Comparison of ENCODE assay signal across 17 cellular contexts in genomic region chr11:67167086-67167485, GRCh38. TPM values are rescaled to one million over a fixed set of nuclear protein-coding genes. Genes with fewer than 3 reads are reported as not detected.
DNase-seq lines count a peak whose midpoint lies in the region; ATAC-seq and TF ChIP-seq lines count a peak whose summit lies in the region.
"Had no signal": no experiment of that assay in that cellular context is flagged by ENCODE, and none has a peak within 500 bp of the region (broad histone marks: within the 10 kb centered on the region; RNA-seq: fewer than 3 reads in every experiment).

No MANE protein-coding gene starts in this region.

- peaks cover 6% of the 10 kb centered on the region for H3K36me3 ChIP-seq in CD4-positive, alpha-beta memory T cell (ENCODE audit: insufficient read depth, low read length)
- peaks cover 6% of the 10 kb centered on the region; the same call in 1 of the 2 replicates for H3K36me3 ChIP-seq in PC-9 (ENCODE audit: low read depth)
- no peaks in the 10 kb centered on the region for H3K36me3 ChIP-seq in gastrocnemius medialis
- H3K36me3 ChIP-seq: Peyer's patch, right atrium auricular region had no signal

- H3K27me3 ChIP-seq in CD4-positive, alpha-beta memory T cell (ENCODE audit: insufficient read depth, low read length): no peaks in the 10 kb centered on the region
- H3K27me3 ChIP-seq in PC-9 (ENCODE audit: insufficient read depth, low read depth): no peaks in the 10 kb centered on the region
- H3K27me3 ChIP-seq in gastrocnemius medialis: no peaks in the 10 kb centered on the region
- H3K27me3 ChIP-seq: Peyer's patch, right atrium auricular region had no signal

- no peak for TF ChIP-seq POLR2A in gastrocnemius medialis (IDR thresholded peaks at IDR 0.05)

- H2AFZ ChIP-seq in PC-9: no peak overlapping the region

- peaks cover 0 to 2% (median 0%) of the 10 kb centered on the region in 8 donors for H3K9me3 Mint-ChIP-seq in CD4-positive, alpha-beta memory T cell
- H3K9me3 Mint-ChIP-seq in activated naive CD4-positive, alpha-beta T cell treated with anti-CD3 and anti-CD28 coated beads for 36 hours: no peaks in the 10 kb centered on the region
- H3K9me3 Mint-ChIP-seq in activated CD4-positive, alpha-beta T cell treated with anti-CD3 and anti-CD28 coated beads, Interleukin-2, amount 10 ng/mL, durations not matched to agents 24 days and 14 days: no peaks in the 10 kb centered on the region
- H3K9me3 Mint-ChIP-seq: activated CD4-positive, alpha-beta T cell treated with anti-CD3 and anti-CD28 coated beads, Interleukin-2, amount 10 ng/mL, durations not matched to agents 7 days and 5 days had no signal

- no TSS peak for BruUV-seq in PC-9 (replicated peaks; lab: Mats Ljungman, UMichigan)

- in situ Hi-C loops in gastrocnemius medialis (cut with MboI; ENCODE audit: low sequenced_read_pairs in 4 of 4): loop anchor here in 2 of 4 donors (5.0 to 10.0 kb wide), 2 partner anchors 82 to 95 kb away; no protein-coding TSS in a partner anchor

- CTCF ChIA-PET in CD4-positive, alpha-beta memory T cell (lab: Charles Lee; ENCODE audit: partially characterized antibody): interaction anchor here (0.7 to 3.0 kb wide), 9 partner anchors 9 to 95 kb away, joined by 3 to 8 read pairs (median 4); no protein-coding TSS in a partner anchor
- CTCF ChIA-PET in PC-9 (lab: Charles Lee): interaction anchor here (0.6 to 1.2 kb wide), 4 partner anchors 48 to 114 kb away, joined by 3 to 5 read pairs (median 4); partner anchors contain the start of gene KDM2A
- CTCF ChIA-PET in activated naive CD4-positive, alpha-beta T cell treated with anti-CD3 and anti-CD28 coated beads for 36 hours (lab: Charles Lee): interaction anchor here (0.7 to 1.7 kb wide), 10 partner anchors 9 to 216 kb away, joined by 3 to 7 read pairs (median 4); no protein-coding TSS in a partner anchor

- H3K27ac ChIP-seq in CD4-positive, alpha-beta memory T cell (ENCODE audit: low read depth, low read length): no peak overlapping the region
- H3K27ac ChIP-seq in PC-9 (peak overlapping the region; percentile 73), gastrocnemius medialis (peak overlapping the region; percentile 69 to 76 (median 72))
- H3K27ac ChIP-seq: Peyer's patch had no signal

- peaks cover 0 to 15% of the 10 kb centered on the region in 2 donors for H3K36me3 Mint-ChIP-seq in CD4-positive, alpha-beta memory T cell
- H3K36me3 Mint-ChIP-seq in activated naive CD4-positive, alpha-beta T cell treated with anti-CD3 and anti-CD28 coated beads for 36 hours (ENCODE audit: low read depth): peaks cover 2% of the 10 kb centered on the region
- peaks cover 21% of the 10 kb centered on the region for H3K36me3 Mint-ChIP-seq in activated CD4-positive, alpha-beta T cell treated with anti-CD3 and anti-CD28 coated beads, Interleukin-2, amount 10 ng/mL, durations not matched to agents 24 days and 14 days (ENCODE audit: low read depth)

- TF ChIP-seq CTCF in PC-9 (conservative IDR thresholded peaks at IDR 0.05) (no peak), choroid plexus epithelial cell (conservative IDR thresholded peaks at IDR 0.05; ENCODE audit: low read depth, low read length) (no peak), gastrocnemius medialis (IDR thresholded peaks at IDR 0.05 in 4 of 5, conservative IDR thresholded peaks at IDR 0.05 in 1 of 5) (no peak)

- peaks cover 6% of the 10 kb centered on the region; the same call in 1 of the 2 replicates for H4K20me1 ChIP-seq in PC-9 (ENCODE audit: insufficient read depth)

- peaks cover 94% of the 10 kb centered on the region for H3K79me2 ChIP-seq in PC-9 (ENCODE audit: low read depth)

- H3F3A ChIP-seq in PC-9 (ENCODE audit: insufficient read depth, low read depth): peaks cover 34% of the 10 kb centered on the region

- no peak for DNase-seq in CD4-positive, alpha-beta memory T cell
- DNase-seq in PC-9 (no peak), choroid plexus epithelial cell (ENCODE audit: low read depth) (peak; percentile 33), gastrocnemius medialis (no peak), T1000 (lab: John Stamatoyannopoulos, UW) (no peak), mesenteric fat pad (ENCODE audit: low spot score) (no peak)
- DNase-seq in activated naive CD4-positive, alpha-beta T cell treated with anti-CD3 and anti-CD28 coated beads for 36 hours: no peak
- DNase-seq in activated CD4-positive, alpha-beta T cell treated with anti-CD3 and anti-CD28 coated beads, Interleukin-2, amount 10 ng/mL, durations not matched to agents 24 days and 14 days: no peak
- DNase-seq: activated CD4-positive, alpha-beta T cell treated with anti-CD3 and anti-CD28 coated beads, Interleukin-2, amount 10 ng/mL, durations not matched to agents 7 days and 5 days; hippocampal formation; mesendoderm; NCI-H1436 treated with DMSO at 0.1 percent for 48 hours; NCI-H2227 treated with DMSO at 0.1 percent for 48 hours; Peyer's patch; stimulated activated naive CD4-positive, alpha-beta T cell; trophoblast cell had no signal

- no peak overlapping the region for H3K4me3 ChIP-seq in CD4-positive, alpha-beta memory T cell (ENCODE audit: low read length in 2 of 2)
- H3K4me3 ChIP-seq in PC-9 (no peak overlapping the region), choroid plexus epithelial cell (ENCODE audit: low read depth, low read length) (no peak overlapping the region), gastrocnemius medialis (no peak overlapping the region)
- H3K4me3 ChIP-seq: Peyer's patch, right atrium auricular region had no signal

- no peaks in the 10 kb centered on the region for H3K9me3 ChIP-seq in CD4-positive, alpha-beta memory T cell (ENCODE audit: control insufficient read depth in 1 of 2, low read length in 2 of 2)
- H3K9me3 ChIP-seq in PC-9 (ENCODE audit: insufficient read depth, low read depth) (no peaks in the 10 kb centered on the region), gastrocnemius medialis (no peaks in the 10 kb centered on the region)
- H3K9me3 ChIP-seq: Peyer's patch, right atrium auricular region had no signal

- peaks cover 5% of the 10 kb centered on the region for H3K4me1 ChIP-seq in CD4-positive, alpha-beta memory T cell (ENCODE audit: insufficient read depth, low read length)
- H3K4me1 ChIP-seq in PC-9 (replicated peaks; ENCODE audit: insufficient read depth): peaks cover 35% of the 10 kb centered on the region
- peaks cover 34 to 44% of the 10 kb centered on the region in 2 donors for H3K4me1 ChIP-seq in gastrocnemius medialis

- peaks cover 35 to 59% (median 38%) of the 10 kb centered on the region in 4 donors for H3K4me1 Mint-ChIP-seq in CD4-positive, alpha-beta memory T cell
- peaks cover 22% of the 10 kb centered on the region for H3K4me1 Mint-ChIP-seq in activated naive CD4-positive, alpha-beta T cell treated with anti-CD3 and anti-CD28 coated beads for 36 hours (ENCODE audit: low read depth)
- peaks cover 14% of the 10 kb centered on the region for H3K4me1 Mint-ChIP-seq in activated CD4-positive, alpha-beta T cell treated with anti-CD3 and anti-CD28 coated beads, Interleukin-2, amount 10 ng/mL, durations not matched to agents 24 days and 14 days

- H3K27me3 Mint-ChIP-seq in CD4-positive, alpha-beta memory T cell: no peaks in the 10 kb centered on the region
- no peaks in the 10 kb centered on the region for H3K27me3 Mint-ChIP-seq in activated naive CD4-positive, alpha-beta T cell treated with anti-CD3 and anti-CD28 coated beads for 36 hours (ENCODE audit: low read depth)
- H3K27me3 Mint-ChIP-seq in activated CD4-positive, alpha-beta T cell treated with anti-CD3 and anti-CD28 coated beads, Interleukin-2, amount 10 ng/mL, durations not matched to agents 24 days and 14 days: no peaks in the 10 kb centered on the region
- H3K27me3 Mint-ChIP-seq: activated CD4-positive, alpha-beta T cell treated with anti-CD3 and anti-CD28 coated beads, Interleukin-2, amount 10 ng/mL, durations not matched to agents 7 days and 5 days had no signal

- H3K9me2 ChIP-seq in PC-9 (ENCODE audit: insufficient read depth): no peaks in the 10 kb centered on the region

- no peak overlapping the region for H3K4me3 Mint-ChIP-seq in CD4-positive, alpha-beta memory T cell
- H3K4me3 Mint-ChIP-seq in activated naive CD4-positive, alpha-beta T cell treated with anti-CD3 and anti-CD28 coated beads for 36 hours: no peak overlapping the region
- H3K4me3 Mint-ChIP-seq in activated CD4-positive, alpha-beta T cell treated with anti-CD3 and anti-CD28 coated beads, Interleukin-2, amount 10 ng/mL, durations not matched to agents 24 days and 14 days: no peak overlapping the region
- H3K4me3 Mint-ChIP-seq: activated CD4-positive, alpha-beta T cell treated with anti-CD3 and anti-CD28 coated beads, Interleukin-2, amount 10 ng/mL, durations not matched to agents 7 days and 5 days had no signal

- H3K4me2 ChIP-seq in PC-9: peak overlapping the region; percentile 32; the same call in 1 of the 2 replicates

- peak overlapping the region in 5 of 7 donors; percentile 0 to 38 (median 1) for H3K27ac Mint-ChIP-seq in CD4-positive, alpha-beta memory T cell
- H3K27ac Mint-ChIP-seq in activated naive CD4-positive, alpha-beta T cell treated with anti-CD3 and anti-CD28 coated beads for 36 hours: no peak overlapping the region
- no peak overlapping the region for H3K27ac Mint-ChIP-seq in activated CD4-positive, alpha-beta T cell treated with anti-CD3 and anti-CD28 coated beads, Interleukin-2, amount 10 ng/mL, durations not matched to agents 24 days and 14 days
- H3K27ac Mint-ChIP-seq: activated CD4-positive, alpha-beta T cell treated with anti-CD3 and anti-CD28 coated beads, Interleukin-2, amount 10 ng/mL, durations not matched to agents 7 days and 5 days had no signal

- intact Hi-C loops in CD4-positive, alpha-beta memory T cell (cut with micrococcal nuclease): loop anchor here (5.0 kb wide), 1 partner anchor 70 kb away; no protein-coding TSS in a partner anchor
- intact Hi-C loops in PC-9 (cut with micrococcal nuclease; ENCODE audit: unreplicated experiment): loop anchor here (5.0 kb wide), 1 partner anchor 85 kb away; no protein-coding TSS in a partner anchor
- intact Hi-C loops in gastrocnemius medialis (cut with DNase I; ENCODE audit: low total_unique reads): loop anchor here (5.0 kb wide), 2 partner anchors 85 to 115 kb away; no protein-coding TSS in a partner anchor
- intact Hi-C loops in activated naive CD4-positive, alpha-beta T cell treated with anti-CD3 and anti-CD28 coated beads for 36 hours (cut with micrococcal nuclease): loop anchor here (5.0 kb wide), 1 partner anchor 45 kb away; no protein-coding TSS in a partner anchor
- intact Hi-C loops in activated CD4-positive, alpha-beta T cell treated with anti-CD3 and anti-CD28 coated beads, Interleukin-2, amount 10 ng/mL, durations not matched to agents 24 days and 14 days (cut with micrococcal nuclease): no loop called here

- POLR2A ChIA-PET in CD4-positive, alpha-beta memory T cell (lab: Charles Lee; ENCODE audit: partially characterized antibody): interaction anchor here (1.0 kb wide), 1 partner anchor 87 kb away, joined by 3 read pairs; no protein-coding TSS in a partner anchor
- POLR2A ChIA-PET in PC-9 (lab: Charles Lee; ENCODE audit: unreplicated experiment): interaction anchor here (0.7 kb wide), 1 partner anchor 148 kb away, joined by 3 read pairs; no protein-coding TSS in a partner anchor

- ATAC-seq in gastrocnemius medialis: no peak

RNA-seq across cellular contexts. Expression of gene KDM2A, which starts 48.0 kb away (rescaled TPM):
- 100 to 1,000 TPM; 193 to 200 TPM for total RNA-seq in CD4-positive, alpha-beta memory T cell
- 10 to 100 TPM; 14.0 to 17.3 TPM for polyA plus RNA-seq in CD4-positive, alpha-beta memory T cell
- total RNA-seq in PC-9 (2021) (117 and 120 TPM in 2 replicates), gastrocnemius medialis (10 to 100 TPM; 34.8 to 55.0 (median 44.9) TPM), mesenteric fat pad (77.3 TPM)
- 10 to 100 TPM; 57.7 to 58.8 TPM for total RNA-seq in activated naive CD4-positive, alpha-beta T cell treated with anti-CD3 and anti-CD28 coated beads for 36 hours
- total RNA-seq in activated CD4-positive, alpha-beta T cell treated with anti-CD3 and anti-CD28 coated beads, Interleukin-2, amount 10 ng/mL, durations not matched to agents 24 days and 14 days: 102 and 103 TPM in 2 replicates

Comparison
In these comparisons a context has a peak if more than half of its experiments do, and no peak if none do; other contexts are left out.
1. H3K27ac Mint-ChIP-seq: peak in CD4-positive, alpha-beta memory T cell (5 of 7); none in activated naive CD4-positive, alpha-beta T cell treated with anti-CD3 and anti-CD28 coated beads for 36 hours (single experiment) and activated CD4-positive, alpha-beta T cell treated with anti-CD3 and anti-CD28 coated beads, Interleukin-2, amount 10 ng/mL, durations not matched to agents 24 days and 14 days (single experiment).